In genomic region chr3:40455328-40455727, GRCh38 we compare ENCODE assay signal across 20 cellular contexts. TPM values are rescaled to one million over a fixed set of nuclear protein-coding genes. Genes with fewer than 3 reads are reported as not detected.
A peak's percentile ranks its signal among the peaks of the same experiment; 100 is the strongest.
DNase-seq lines count a peak whose midpoint lies in the region; ATAC-seq and TF ChIP-seq lines count a peak whose summit lies in the region.
"Had no signal": no experiment of that assay in that cellular context is flagged by ENCODE, and none has a peak within 500 bp of the region (broad histone marks: within the 10 kb centered on the region; RNA-seq: fewer than 3 reads in every experiment).

No MANE protein-coding gene starts in this region.

- no peaks in the 10 kb centered on the region for H3K9me3 ChIP-seq in upper lobe of right lung
- H3K9me3 ChIP-seq: body of pancreas had no signal

- no peak for DNase-seq in activated naive CD4-positive, alpha-beta T cell treated with anti-CD3 and anti-CD28 coated beads, Interleukin-2, amount 10 ng/mL, durations not matched to agents 7 days and 5 days
- DNase-seq in activated naive CD4-positive, alpha-beta T cell (lab: John Stamatoyannopoulos, UW), result no peak
- no peak for DNase-seq in activated CD4-positive, alpha-beta memory T cell treated with anti-CD3 and anti-CD28 coated beads for 36 hours
- DNase-seq in endothelial cell (ENCODE audit: low spot score), result no peak
- DNase-seq in OCI-M1 (lab: John Stamatoyannopoulos, UW), result no peak
- DNase-seq in upper lobe of right lung, result no peak
- DNase-seq: activated CD4-positive, alpha-beta T cell treated with anti-CD3 and anti-CD28 coated beads, Interleukin-2, amount 50 U/mL, for 4 hours; activated gamma-delta T cell; body of pancreas; foreskin melanocyte; midbrain; MM.1S; NCI-H1694; NCI-H82 had no signal

- H3K27me3 Mint-ChIP-seq in activated naive CD4-positive, alpha-beta T cell treated with anti-CD3 and anti-CD28 coated beads, Interleukin-2, amount 10 ng/mL, durations not matched to agents 7 days and 5 days, result peaks cover 4% of the 10 kb centered on the region
- H3K27me3 Mint-ChIP-seq in activated CD4-positive, alpha-beta memory T cell treated with anti-CD3 and anti-CD28 coated beads for 36 hours, result peaks cover 1% of the 10 kb centered on the region
- peaks cover 4% of the 10 kb centered on the region for H3K27me3 Mint-ChIP-seq in endothelial cell (ENCODE audit: unreplicated experiment)
- H3K27me3 Mint-ChIP-seq in stimulated activated memory B cell treated with anti-CD40 and anti-IgM and Interleukin-4, amounts not matched to agents 10 μg/mL and 1 μg/mL and 100 μg/mL, for 72 hours, result no peaks in the 10 kb centered on the region

- POLR2A ChIA-PET in activated CD4-positive, alpha-beta memory T cell treated with anti-CD3 and anti-CD28 coated beads for 36 hours (lab: Charles Lee), result no interaction called here

- no peak overlapping the region for H3K27ac Mint-ChIP-seq in activated naive CD4-positive, alpha-beta T cell treated with anti-CD3 and anti-CD28 coated beads, Interleukin-2, amount 10 ng/mL, durations not matched to agents 7 days and 5 days
- no peak overlapping the region for H3K27ac Mint-ChIP-seq in activated CD4-positive, alpha-beta memory T cell treated with anti-CD3 and anti-CD28 coated beads for 36 hours
- H3K27ac Mint-ChIP-seq in endothelial cell (ENCODE audit: unreplicated experiment), result no peak overlapping the region
- H3K27ac Mint-ChIP-seq in stimulated activated memory B cell treated with anti-CD40 and anti-IgM and Interleukin-4, amounts not matched to agents 10 μg/mL and 1 μg/mL and 100 μg/mL, for 72 hours, result peak overlapping the region; percentile 90

- peaks cover 71% of the 10 kb centered on the region for H3K4me1 Mint-ChIP-seq in activated naive CD4-positive, alpha-beta T cell treated with anti-CD3 and anti-CD28 coated beads, Interleukin-2, amount 10 ng/mL, durations not matched to agents 7 days and 5 days
- peaks cover 49% of the 10 kb centered on the region for H3K4me1 Mint-ChIP-seq in activated CD4-positive, alpha-beta memory T cell treated with anti-CD3 and anti-CD28 coated beads for 36 hours (ENCODE audit: low read depth)
- peaks cover 29% of the 10 kb centered on the region for H3K4me1 Mint-ChIP-seq in endothelial cell (ENCODE audit: unreplicated experiment)
- peaks cover 38% of the 10 kb centered on the region for H3K4me1 Mint-ChIP-seq in stimulated activated memory B cell treated with anti-CD40 and anti-IgM and Interleukin-4, amounts not matched to agents 10 μg/mL and 1 μg/mL and 100 μg/mL, for 72 hours

- H3K9me3 Mint-ChIP-seq in activated naive CD4-positive, alpha-beta T cell treated with anti-CD3 and anti-CD28 coated beads, Interleukin-2, amount 10 ng/mL, durations not matched to agents 7 days and 5 days, result no peaks in the 10 kb centered on the region
- no peaks in the 10 kb centered on the region for H3K9me3 Mint-ChIP-seq in activated CD4-positive, alpha-beta memory T cell treated with anti-CD3 and anti-CD28 coated beads for 36 hours
- H3K9me3 Mint-ChIP-seq in endothelial cell (ENCODE audit: unreplicated experiment), result no peaks in the 10 kb centered on the region
- peaks cover 3% of the 10 kb centered on the region for H3K9me3 Mint-ChIP-seq in stimulated activated memory B cell treated with anti-CD40 and anti-IgM and Interleukin-4, amounts not matched to agents 10 μg/mL and 1 μg/mL and 100 μg/mL, for 72 hours

- CTCF ChIA-PET in activated naive CD4-positive, alpha-beta T cell treated with anti-CD3 and anti-CD28 coated beads, Interleukin-2, amount 10 ng/mL, durations not matched to agents 7 days and 5 days (lab: Charles Lee), result no interaction called here
- CTCF ChIA-PET in activated CD4-positive, alpha-beta memory T cell treated with anti-CD3 and anti-CD28 coated beads for 36 hours (lab: Charles Lee), result no interaction called here

- H3K27ac ChIP-seq in upper lobe of right lung, result no peak overlapping the region
- H3K27ac ChIP-seq: body of pancreas, epithelial cell of prostate, SK-N-MC had no signal

- no peaks in the 10 kb centered on the region for H3K27me3 ChIP-seq in upper lobe of right lung
- H3K27me3 ChIP-seq: body of pancreas had no signal

- TF ChIP-seq CTCF in endothelial cell (IDR thresholded peaks at IDR 0.05; ENCODE audit: unreplicated experiment) (no peak), upper lobe of right lung (IDR thresholded peaks at IDR 0.05) (no peak)

- peak overlapping the region; percentile 81 for H3K4me3 Mint-ChIP-seq in activated naive CD4-positive, alpha-beta T cell treated with anti-CD3 and anti-CD28 coated beads, Interleukin-2, amount 10 ng/mL, durations not matched to agents 7 days and 5 days
- H3K4me3 Mint-ChIP-seq in activated CD4-positive, alpha-beta memory T cell treated with anti-CD3 and anti-CD28 coated beads for 36 hours, result peak overlapping the region; percentile 77
- H3K4me3 Mint-ChIP-seq in endothelial cell (ENCODE audit: unreplicated experiment), result peak overlapping the region; percentile 96
- peak overlapping the region; percentile 86 for H3K4me3 Mint-ChIP-seq in stimulated activated memory B cell treated with anti-CD40 and anti-IgM and Interleukin-4, amounts not matched to agents 10 μg/mL and 1 μg/mL and 100 μg/mL, for 72 hours

- H3K4me3 ChIP-seq in upper lobe of right lung, result no peak overlapping the region
- H3K4me3 ChIP-seq: body of pancreas, SK-N-MC had no signal

- intact Hi-C loops in activated CD4-positive, alpha-beta memory T cell treated with anti-CD3 and anti-CD28 coated beads for 36 hours (cut with micrococcal nuclease), result loop anchor here (10.0 kb wide), 2 partner anchors 749 to 1559 kb away; no protein-coding TSS in a partner anchor
- intact Hi-C loops in upper lobe of right lung (cut with DNase I), result no loop called here

- H3K36me3 ChIP-seq in upper lobe of right lung, result peaks cover 31% of the 10 kb centered on the region

- ATAC-seq in stimulated activated memory B cell treated with anti-CD40 and anti-IgM and Interleukin-4, amounts not matched to agents 10 μg/mL and 1 μg/mL and 100 μg/mL, for 72 hours, result no peak
- ATAC-seq in GM18868 (IDR thresholded peaks at IDR 0.05; ENCODE audit: unreplicated experiment) (no peak), upper lobe of right lung (no peak)
- ATAC-seq: body of pancreas, Panc1, sciatic nerve had no signal

- peaks cover 28% of the 10 kb centered on the region for H3K4me1 ChIP-seq in upper lobe of right lung

- peaks cover 21% of the 10 kb centered on the region for H3K36me3 Mint-ChIP-seq in activated naive CD4-positive, alpha-beta T cell treated with anti-CD3 and anti-CD28 coated beads, Interleukin-2, amount 10 ng/mL, durations not matched to agents 7 days and 5 days
- peaks cover 28% of the 10 kb centered on the region for H3K36me3 Mint-ChIP-seq in activated CD4-positive, alpha-beta memory T cell treated with anti-CD3 and anti-CD28 coated beads for 36 hours
- H3K36me3 Mint-ChIP-seq in endothelial cell (ENCODE audit: low read depth, unreplicated experiment), result peaks cover 17% of the 10 kb centered on the region
- peaks cover 19% of the 10 kb centered on the region for H3K36me3 Mint-ChIP-seq in stimulated activated memory B cell treated with anti-CD40 and anti-IgM and Interleukin-4, amounts not matched to agents 10 μg/mL and 1 μg/mL and 100 μg/mL, for 72 hours

RNA-seq across cellular contexts. Expression of gene RPL14, which starts 1.8 kb away (rescaled TPM):
- 1,000 to 10,000 TPM; 2,924 to 2,949 TPM for total RNA-seq in activated CD4-positive, alpha-beta memory T cell treated with anti-CD3 and anti-CD28 coated beads for 36 hours
- total RNA-seq in endothelial cell (ENCODE audit: unreplicated experiment) (2,049 TPM), upper lobe of right lung (1,554 TPM)

RNA-seq across cellular contexts. Expression of gene ZNF619, which starts 21.6 kb away (rescaled TPM):
- 1 to 10 TPM; 7.4 to 8.3 TPM for total RNA-seq in activated CD4-positive, alpha-beta memory T cell treated with anti-CD3 and anti-CD28 coated beads for 36 hours
- 8.0 TPM for total RNA-seq in endothelial cell (ENCODE audit: unreplicated experiment)
- total RNA-seq in upper lobe of right lung, result 6.8 TPM

RNA-seq across cellular contexts. Expression of gene ZNF620, which starts 50.5 kb away (rescaled TPM):
- total RNA-seq in activated CD4-positive, alpha-beta memory T cell treated with anti-CD3 and anti-CD28 coated beads for 36 hours, result 1 to 10 TPM; 2.9 to 3.7 TPM
- total RNA-seq in endothelial cell (ENCODE audit: unreplicated experiment) (8.3 TPM), upper lobe of right lung (7.0 TPM)
